Comparison of ENCODE assay signal across 16 cellular contexts in the genomic region with DNA sequence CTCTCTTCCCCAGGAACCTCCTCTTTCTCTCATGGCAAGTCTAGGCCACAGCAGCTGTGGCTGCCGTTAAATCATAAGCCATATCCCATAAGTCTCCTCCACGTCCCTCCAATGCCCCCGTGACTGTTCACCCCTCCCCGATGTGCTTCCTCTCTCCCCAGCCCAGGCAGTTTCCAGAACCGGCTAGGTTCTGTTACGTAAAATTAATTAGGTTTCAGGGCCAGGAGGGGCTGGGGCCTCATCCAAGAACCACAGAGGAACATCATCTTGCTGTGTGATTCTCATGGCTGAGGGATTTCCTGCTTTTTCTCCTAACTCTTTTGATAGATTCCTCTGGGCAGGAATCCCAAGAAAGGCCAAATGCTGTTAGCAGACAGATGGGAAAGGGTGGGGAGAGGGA.
A peak's percentile ranks its signal among the peaks of the same experiment; 100 is the strongest.
DNase-seq lines count a peak whose midpoint lies in the region; ATAC-seq and TF ChIP-seq lines count a peak whose summit lies in the region.
"Had no signal": no experiment of that assay in that cellular context is flagged by ENCODE, and none has a peak within 500 bp of the region (broad histone marks: within the 10 kb centered on the region; RNA-seq: fewer than 3 reads in every experiment).

No MANE protein-coding gene starts in this region.

- H3K27ac ChIP-seq in BLaER1 (no peak overlapping the region), parathyroid adenoma (peak overlapping the region; percentile 36)
- H3K27ac ChIP-seq: thoracic aorta had no signal

- H3K9ac ChIP-seq in BLaER1 (no peak overlapping the region), parathyroid adenoma (no peak overlapping the region)

- H2AFZ ChIP-seq in parathyroid adenoma: no peak overlapping the region

- no peaks in the 10 kb centered on the region for H3K79me2 ChIP-seq in parathyroid adenoma

- H3K4me1 ChIP-seq in BLaER1 (peaks cover 46% of the 10 kb centered on the region), parathyroid adenoma (no peaks in the 10 kb centered on the region)

- peaks cover 59% of the 10 kb centered on the region for H4K20me1 ChIP-seq in BLaER1

- ATAC-seq in GM21619 (IDR thresholded peaks at IDR 0.05; ENCODE audit: unreplicated experiment): no peak
- ATAC-seq: activated CD4-positive, alpha-beta T cell treated with anti-CD3 and anti-CD28 coated beads for 36 hours had no signal

- H3K27me3 ChIP-seq in BLaER1: peaks cover 64% of the 10 kb centered on the region
- H3K27me3 ChIP-seq in parathyroid adenoma (ENCODE audit: control insufficient read depth, insufficient read depth, low read length): no peaks in the 10 kb centered on the region

- peak; percentile 4 for DNase-seq in cerebellum (ENCODE audit: low spot score)
- DNase-seq in inferior parietal cortex (ENCODE audit: extremely low spot score): peak; percentile 32
- DNase-seq in amniotic stem cell (lab: John Stamatoyannopoulos, UW): no peak
- DNase-seq in NCI-H2081 (lab: John Stamatoyannopoulos, UW): no peak
- no peak for DNase-seq in MV-4-11 (lab: John Stamatoyannopoulos, UW)
- DNase-seq: activated CD4-positive, alpha-beta T cell treated with anti-CD3 and anti-CD28 coated beads for 36 hours; activated naive CD4-positive, alpha-beta T cell treated with anti-CD3 and anti-CD28 coated beads, Interleukin-2, amount 50 U/mL, for 16 hours; Kasumi-1; NCI-H1105; NCI-H526; OCI-M1; SHP77 treated with DMSO at 0.1 percent for 48 hours had no signal

- H3K4me3 ChIP-seq in BLaER1 (no peak overlapping the region), parathyroid adenoma (ENCODE audit: low read depth, low read length) (no peak overlapping the region)
- H3K4me3 ChIP-seq: thoracic aorta had no signal

- H3K36me3 ChIP-seq in BLaER1 (no peaks in the 10 kb centered on the region), parathyroid adenoma (ENCODE audit: control insufficient read depth, insufficient read depth, low read length) (no peaks in the 10 kb centered on the region)
- H3K36me3 ChIP-seq: thoracic aorta had no signal

- no peak for TF ChIP-seq CTCF in parathyroid adenoma (IDR thresholded peaks at IDR 0.05)

- H3K9me3 ChIP-seq in BLaER1 (no peaks in the 10 kb centered on the region), parathyroid adenoma (ENCODE audit: control insufficient read depth, low read length) (no peaks in the 10 kb centered on the region)
- H3K9me3 ChIP-seq: thoracic aorta had no signal

- peak overlapping the region; percentile 70 for H3K4me2 ChIP-seq in BLaER1
- no peak overlapping the region for H3K4me2 ChIP-seq in parathyroid adenoma (ENCODE audit: low read length)

Comparison
In these comparisons a context has a peak if more than half of its experiments do, and no peak if none do; other contexts are left out.
1. DNase-seq: peak in cerebellum (single experiment) and inferior parietal cortex (single experiment); none in amniotic stem cell (single experiment), NCI-H2081 (0 of 2) and MV-4-11 (single experiment).